In the genomic region with DNA sequence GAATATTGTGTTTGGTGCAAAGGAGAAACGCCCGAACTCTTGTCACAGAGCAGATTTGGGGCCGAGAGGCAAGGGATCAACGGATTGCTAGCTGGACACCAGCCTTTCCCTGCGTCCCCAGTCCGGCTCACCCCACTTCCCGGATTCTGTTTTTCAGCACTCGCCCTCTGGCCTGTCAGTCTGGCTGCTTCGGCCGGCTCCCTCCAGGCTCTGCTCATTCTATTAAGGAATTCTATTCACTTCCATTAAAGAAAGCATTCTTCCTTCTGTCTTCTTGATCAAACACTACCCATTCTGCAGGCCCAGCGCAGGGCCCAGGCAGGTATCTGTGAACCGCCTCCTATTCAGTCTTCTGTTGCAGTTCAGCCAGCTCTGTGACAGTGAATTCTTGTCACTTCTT, we compare ENCODE assay signal across 20 cellular contexts.
"Had no signal": no experiment of that assay in that cellular context is flagged by ENCODE, and none has a peak within 500 bp of the region (broad histone marks: within the 10 kb centered on the region; RNA-seq: fewer than 3 reads in every experiment).

No MANE protein-coding gene starts in this region.

- H3K27ac Mint-ChIP-seq: immature natural killer cell; memory B cell; naive thymus-derived CD4-positive, alpha-beta T cell; nephron progenitor cell had no signal

- FAIRE-seq: keratinocyte had no signal

- H3K9me3 ChIP-seq: colonic mucosa, esophagus squamous epithelium, left ventricle myocardium inferior, lower lobe of right lung, sigmoid colon had no signal

- H3K27me3 ChIP-seq: colonic mucosa, gastroesophageal sphincter, right atrium auricular region, sigmoid colon had no signal

- H3K4me1 ChIP-seq: colonic mucosa, esophagus squamous epithelium, left ventricle myocardium inferior, lower lobe of right lung, right atrium auricular region, sigmoid colon had no signal

- ATAC-seq: naive thymus-derived CD4-positive, alpha-beta T cell had no signal

- H3K4me3 Mint-ChIP-seq: immature natural killer cell; memory B cell; naive thymus-derived CD4-positive, alpha-beta T cell; nephron progenitor cell had no signal

- DNase-seq: colonic mucosa; dermis blood vessel endothelial cell; esophagus squamous epithelium; foreskin fibroblast; glutamatergic neuron; immature natural killer cell; left ventricle myocardium inferior; lower lobe of right lung; naive thymus-derived CD4-positive, alpha-beta T cell; nephron progenitor cell; sigmoid colon; stimulated activated naive CD4-positive, alpha-beta T cell; stomach; substantia nigra; trophoblast cell had no signal

- H3K4me1 Mint-ChIP-seq: immature natural killer cell, memory B cell had no signal

- H3K4me3 ChIP-seq: colonic mucosa, esophagus squamous epithelium, gastroesophageal sphincter, left ventricle myocardium inferior, lower lobe of right lung, right atrium auricular region, sigmoid colon, skin epidermis, stomach had no signal

- H3K27ac ChIP-seq: colonic mucosa, left ventricle myocardium inferior, lower lobe of right lung, right atrium auricular region, sigmoid colon, skin epidermis, stomach had no signal

- H3K36me3 ChIP-seq: colonic mucosa, esophagus squamous epithelium, gastroesophageal sphincter, left ventricle myocardium inferior, lower lobe of right lung, right atrium auricular region, sigmoid colon, stomach had no signal

- H3K9me3 Mint-ChIP-seq: immature natural killer cell had no signal
